In the genomic region with DNA sequence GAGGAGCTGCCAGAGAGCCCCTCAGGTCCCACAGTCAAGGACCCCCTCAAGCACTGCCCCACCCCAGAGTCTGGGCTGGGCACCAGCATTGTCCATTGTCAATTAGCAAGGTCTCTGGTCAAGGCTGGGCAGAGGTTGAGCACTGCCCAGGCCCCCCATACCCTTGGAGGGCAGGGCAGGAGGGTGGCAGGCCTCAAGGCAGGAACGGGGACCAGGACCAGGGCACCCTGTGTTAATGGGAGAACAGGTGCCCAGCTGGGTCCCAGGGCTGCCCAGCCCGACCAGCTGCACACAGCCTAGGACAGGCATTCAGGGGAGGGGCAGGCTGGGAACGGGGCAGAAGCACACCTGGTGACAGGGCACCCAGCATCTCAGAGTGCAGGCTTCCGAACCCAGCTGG, we compare ENCODE assay signal across 25 cellular contexts. TPM values are rescaled to one million over a fixed set of nuclear protein-coding genes. Genes with fewer than 3 reads are reported as not detected.
A peak's percentile ranks its signal among the peaks of the same experiment; 100 is the strongest.
DNase-seq lines count a peak whose midpoint lies in the region; ATAC-seq, FAIRE-seq and TF ChIP-seq lines count a peak whose summit lies in the region.
"Had no signal": no experiment of that assay in that cellular context is flagged by ENCODE, and none has a peak within 500 bp of the region (broad histone marks: within the 10 kb centered on the region; RNA-seq: fewer than 3 reads in every experiment).

No MANE protein-coding gene starts in this region.

- TF ChIP-seq CTCF in natural killer cell (IDR thresholded peaks at IDR 0.05) (no peak), GM12878 (IDR thresholded peaks at IDR 0.05 in 2 of 3, conservative IDR thresholded peaks at IDR 0.05 in 1 of 3; ENCODE audit: control insufficient read depth in 2 of 3, extremely low read depth in 1 of 3, insufficient read depth in 1 of 3, low read depth in 3 of 3, low read length in 3 of 3) (no peak), progenitor cell of endocrine pancreas (IDR thresholded peaks at IDR 0.05; ENCODE audit: unreplicated experiment) (no peak)

- no peaks in the 10 kb centered on the region for H3K9me3 Mint-ChIP-seq in natural killer cell treated with Interleukin-12 subunit alpha and Interleukin-12 subunit beta and Interleukin-15 and Interleukin-18, amount 100 ng/mL, for 72 hours
- H3K9me3 Mint-ChIP-seq in natural killer cell (peaks cover 0 to 2% of the 10 kb centered on the region in 2 donors), progenitor cell of endocrine pancreas (ENCODE audit: low read depth) (peaks cover 5% of the 10 kb centered on the region)
- H3K9me3 Mint-ChIP-seq in stimulated activated effector memory CD8-positive, alpha-beta T cell treated with anti-CD3 and anti-CD28 coated beads, Interleukin-12 subunit alpha, Interleukin-12 subunit beta, amount 100 ng/mL, for 72 hours = no peaks in the 10 kb centered on the region
- peaks cover 0 to 2% of the 10 kb centered on the region in 2 donors for H3K9me3 Mint-ChIP-seq in activated T-cell treated with anti-CD3 and anti-CD28 coated beads, Interleukin-2, amount 50 U/mL, for 72 hours
- H3K9me3 Mint-ChIP-seq: CD4-positive, alpha-beta T cell; HFFc6 had no signal

- H2AFZ ChIP-seq in GM12878 (ENCODE audit: control insufficient read depth, low read depth, low read length) = no peak overlapping the region
- H2AFZ ChIP-seq: GM23338 had no signal

- SMC1A ChIA-PET in GM12878 (lab: Charles Lee; ENCODE audit: uncharacterized antibody, unreplicated experiment) = no interaction called here

- no peak overlapping the region for H3K4me3 ChIP-seq in GM12878
- H3K4me3 ChIP-seq: A549, GM23338, HAP-1 had no signal

- no TSS peak for BruUV-seq in GM12878 (replicated peaks; lab: Mats Ljungman, UMichigan)

- H3K4me1 ChIP-seq in GM12878 (ENCODE audit: control insufficient read depth, insufficient read depth, low read length) = no peaks in the 10 kb centered on the region; the same call in 1 of the 2 replicates

- no peaks in the 10 kb centered on the region for H4K20me1 ChIP-seq in GM12878 (ENCODE audit: control insufficient read depth, insufficient read depth)

- TF ChIP-seq EP300 in GM12878 (IDR thresholded peaks at IDR 0.05; ENCODE audit: borderline replicate concordance in 1 of 2, control insufficient read depth in 1 of 2, low read depth in 2 of 2, low read length in 2 of 2) = no peak

- no peaks in the 10 kb centered on the region; the same call in 2 of the 3 replicates for H3K9me3 ChIP-seq in GM12878 (replicated peaks; ENCODE audit: control insufficient read depth, insufficient read depth, low read length)
- H3K9me3 ChIP-seq: BE2C, HAP-1 had no signal

- CTCF ChIA-PET in GM12878 (lab: Yijun Ruan, JAX) = interaction anchor here (0.7 to 1.6 kb wide), 4 partner anchors 18 to 55 kb away, joined by 3 to 16 read pairs (median 3); partner anchors contain the start of gene SIVA1

- no peaks in the 10 kb centered on the region for H3K27me3 Mint-ChIP-seq in natural killer cell treated with Interleukin-12 subunit alpha and Interleukin-12 subunit beta and Interleukin-15 and Interleukin-18, amount 100 ng/mL, for 72 hours
- H3K27me3 Mint-ChIP-seq in natural killer cell (ENCODE audit: low read depth in 2 of 2) (no peaks in the 10 kb centered on the region), progenitor cell of endocrine pancreas (no peaks in the 10 kb centered on the region)
- H3K27me3 Mint-ChIP-seq in activated T-cell treated with anti-CD3 and anti-CD28 coated beads, Interleukin-2, amount 50 U/mL, for 72 hours (ENCODE audit: low read depth) = no peaks in the 10 kb centered on the region
- H3K27me3 Mint-ChIP-seq: CD4-positive, alpha-beta T cell; CD8-positive, alpha-beta memory T cell had no signal

- H3K27ac Mint-ChIP-seq in natural killer cell treated with Interleukin-12 subunit alpha and Interleukin-12 subunit beta and Interleukin-15 and Interleukin-18, amount 100 ng/mL, for 72 hours = no peak overlapping the region
- H3K27ac Mint-ChIP-seq in natural killer cell (no peak overlapping the region), progenitor cell of endocrine pancreas (no peak overlapping the region)
- H3K27ac Mint-ChIP-seq in stimulated activated effector memory CD8-positive, alpha-beta T cell treated with anti-CD3 and anti-CD28 coated beads, Interleukin-12 subunit alpha, Interleukin-12 subunit beta, amount 100 ng/mL, for 72 hours = peak overlapping the region; percentile 76
- no peak overlapping the region for H3K27ac Mint-ChIP-seq in activated T-cell treated with anti-CD3 and anti-CD28 coated beads, Interleukin-2, amount 50 U/mL, for 72 hours
- H3K27ac Mint-ChIP-seq: CD4-positive, alpha-beta T cell; GM23338; HFFc6 had no signal

- in situ Hi-C loops in GM12878 (cut with MboI) = no loop called here

- no peak overlapping the region for H3K9ac ChIP-seq in GM12878 (ENCODE audit: control insufficient read depth, insufficient read depth, low read length)
- H3K9ac ChIP-seq: BLaER1 treated with 17β-estradiol and CSF1 and Interleukin-3, amounts not matched to agents 10 nM and 100 nM had no signal

- 97% methylated on average over 4 of the region's 4 CpGs for WGBS in GM12878 (ENCODE audit: insufficient coverage, insufficient replicate concordance, low lambda C conversion rate, missing lambda C conversion rate)

- no peak overlapping the region for H3K4me3 Mint-ChIP-seq in natural killer cell treated with Interleukin-12 subunit alpha and Interleukin-12 subunit beta and Interleukin-15 and Interleukin-18, amount 100 ng/mL, for 72 hours
- H3K4me3 Mint-ChIP-seq in natural killer cell (no peak overlapping the region), progenitor cell of endocrine pancreas (ENCODE audit: low read depth) (no peak overlapping the region)
- H3K4me3 Mint-ChIP-seq in stimulated activated effector memory CD8-positive, alpha-beta T cell treated with anti-CD3 and anti-CD28 coated beads, Interleukin-12 subunit alpha, Interleukin-12 subunit beta, amount 100 ng/mL, for 72 hours = no peak overlapping the region
- no peak overlapping the region for H3K4me3 Mint-ChIP-seq in activated T-cell treated with anti-CD3 and anti-CD28 coated beads, Interleukin-2, amount 50 U/mL, for 72 hours
- H3K4me3 Mint-ChIP-seq: CD14-positive monocyte; CD4-positive, alpha-beta T cell; CD8-positive, alpha-beta memory T cell; GM23338; HFFc6 had no signal

- H3K36me3 Mint-ChIP-seq in natural killer cell treated with Interleukin-12 subunit alpha and Interleukin-12 subunit beta and Interleukin-15 and Interleukin-18, amount 100 ng/mL, for 72 hours = no peaks in the 10 kb centered on the region
- no peaks in the 10 kb centered on the region for H3K36me3 Mint-ChIP-seq in natural killer cell
- peaks cover 71% of the 10 kb centered on the region for H3K36me3 Mint-ChIP-seq in stimulated activated effector memory CD8-positive, alpha-beta T cell treated with anti-CD3 and anti-CD28 coated beads, Interleukin-12 subunit alpha, Interleukin-12 subunit beta, amount 100 ng/mL, for 72 hours
- H3K36me3 Mint-ChIP-seq in progenitor cell of endocrine pancreas (ENCODE audit: insufficient read depth) = peaks cover 24% of the 10 kb centered on the region
- H3K36me3 Mint-ChIP-seq in activated T-cell treated with anti-CD3 and anti-CD28 coated beads, Interleukin-2, amount 50 U/mL, for 72 hours (ENCODE audit: insufficient read depth in 2 of 2) = peaks cover 4 to 12% of the 10 kb centered on the region in 2 donors

- FAIRE-seq in GM12878 (lab: Jason Lieb, UNC) = no peak
- FAIRE-seq: A549, D721Med, GM12891 had no signal

- no peak for ATAC-seq in natural killer cell treated with Interleukin-12 subunit alpha and Interleukin-12 subunit beta and Interleukin-15 and Interleukin-18, amount 100 ng/mL, for 72 hours
- no peak for ATAC-seq in natural killer cell
- no peak for ATAC-seq in GM12878
- no peak for ATAC-seq in stimulated activated effector memory CD8-positive, alpha-beta T cell treated with anti-CD3 and anti-CD28 coated beads, Interleukin-12 subunit alpha, Interleukin-12 subunit beta, amount 100 ng/mL, for 72 hours
- no peak for ATAC-seq in activated T-cell treated with anti-CD3 and anti-CD28 coated beads, Interleukin-2, amount 50 U/mL, for 72 hours (replicated peaks in 1 of 2)
- ATAC-seq: A549, GM23338 had no signal

- RAD21 ChIA-PET in GM12878 (lab: Charles Lee; ENCODE audit: unreplicated experiment) = interaction anchor here (3.5 kb wide), 1 partner anchor 19 kb away, joined by 8 read pairs; the partner anchor contains the start of gene SIVA1

- H3K79me2 ChIP-seq in GM12878 (ENCODE audit: control insufficient read depth, insufficient read depth, low read length) = no peaks in the 10 kb centered on the region

- H3K4me1 Mint-ChIP-seq in natural killer cell treated with Interleukin-12 subunit alpha and Interleukin-12 subunit beta and Interleukin-15 and Interleukin-18, amount 100 ng/mL, for 72 hours (ENCODE audit: low read depth in 2 of 2) = no peaks in the 10 kb centered on the region
- H3K4me1 Mint-ChIP-seq in natural killer cell (no peaks in the 10 kb centered on the region), progenitor cell of endocrine pancreas (ENCODE audit: low read depth) (peaks cover 21% of the 10 kb centered on the region)
- H3K4me1 Mint-ChIP-seq in stimulated activated effector memory CD8-positive, alpha-beta T cell treated with anti-CD3 and anti-CD28 coated beads, Interleukin-12 subunit alpha, Interleukin-12 subunit beta, amount 100 ng/mL, for 72 hours = peaks cover 11% of the 10 kb centered on the region
- peaks cover 8% of the 10 kb centered on the region for H3K4me1 Mint-ChIP-seq in activated T-cell treated with anti-CD3 and anti-CD28 coated beads, Interleukin-2, amount 50 U/mL, for 72 hours (ENCODE audit: low read depth)

- no peaks in the 10 kb centered on the region for H3K27me3 ChIP-seq in GM12878 (replicated peaks in 1 of 2; ENCODE audit: control insufficient read depth in 2 of 2, insufficient read depth in 2 of 2, low read length in 1 of 2)
- H3K27me3 ChIP-seq: BE2C; BLaER1 treated with 17β-estradiol and CSF1 and Interleukin-3, amounts not matched to agents 10 nM and 100 nM had no signal

- no peak for TF ChIP-seq RAD21 in GM12878 (IDR thresholded peaks at IDR 0.05; ENCODE audit: insufficient read depth, low read depth, low read length)

- no peak overlapping the region for H3K4me2 ChIP-seq in GM12878 (ENCODE audit: control insufficient read depth, insufficient read depth)
- H3K4me2 ChIP-seq: A549; BLaER1 treated with 17β-estradiol and CSF1 and Interleukin-3, amounts not matched to agents 10 nM and 100 nM; GM23338 had no signal

- H3K27ac ChIP-seq in GM12878 (ENCODE audit: control insufficient read depth, insufficient read depth) = no peak overlapping the region
- H3K27ac ChIP-seq: A549; BLaER1 treated with 17β-estradiol and CSF1 and Interleukin-3, amounts not matched to agents 10 nM and 100 nM had no signal

- H3K36me3 ChIP-seq in GM12878 (ENCODE audit: control insufficient read depth in 2 of 2, insufficient read depth in 2 of 2, low read length in 1 of 2) = peaks cover 5 to 20% of the 10 kb centered on the region in 2 experiments; a peak in 3 of 4 replicates

- intact Hi-C loops in natural killer cell (cut with micrococcal nuclease) (no loop called here), GM12878 (cut with micrococcal nuclease; ENCODE audit: unreplicated experiment) (no loop called here)

- peak; percentile 51 for DNase-seq in natural killer cell treated with Interleukin-12 subunit alpha and Interleukin-12 subunit beta and Interleukin-15 and Interleukin-18, amount 100 ng/mL, for 72 hours (ENCODE audit: low spot score)
- no peak for DNase-seq in natural killer cell
- no peak for DNase-seq in GM12878 (ENCODE audit: low read depth, low spot score)
- DNase-seq in stimulated activated effector memory CD8-positive, alpha-beta T cell treated with anti-CD3 and anti-CD28 coated beads, Interleukin-12 subunit alpha, Interleukin-12 subunit beta, amount 100 ng/mL, for 72 hours (ENCODE audit: low spot score in 2 of 2) = no peak
- DNase-seq in NK-92 treated with Interleukin-12 subunit alpha and Interleukin-12 subunit beta, amount 100 ng/mL, for 24 hours (lab: John Stamatoyannopoulos, UW) = no peak
- DNase-seq in progenitor cell of endocrine pancreas (ENCODE audit: low spot score, unreplicated experiment) = no peak
- DNase-seq in activated T-cell treated with anti-CD3 and anti-CD28 coated beads, Interleukin-2, amount 50 U/mL, for 72 hours = no peak
- DNase-seq: 8988T; ACHN; AML-193; BE2C; CD8-positive, alpha-beta memory T cell; DMS 273 treated with DMSO at 0.1 percent for 48 hours; DMS79; EL; GDM1; HFFc6 had no signal

- peak; percentile 47; the same call in 1 of the 2 replicates for TF ChIP-seq POLR2A in GM12878 (IDR thresholded peaks at IDR 0.05; ENCODE audit: low read depth, low read length)

- POLR2A ChIA-PET in GM12878 (lab: Charles Lee) = no interaction called here

RNA-seq across cellular contexts. Expression of gene SIVA1, which starts 18.4 kb away (rescaled TPM):
- total RNA-seq in natural killer cell treated with Interleukin-12 subunit alpha and Interleukin-12 subunit beta and Interleukin-15 and Interleukin-18, amount 100 ng/mL, for 72 hours = 100 to 1,000 TPM in 1 of 2 donors, 10 to 100 TPM in 1; 74.5 to 157 TPM
- total RNA-seq in natural killer cell (10 to 100 TPM; 59.7 to 74.8 (median 59.8) TPM), GM12878 (2014; rRNA removed) (182 and 197 TPM in 2 replicates), GM12878 (2014; rRNA removed; fragmentation: Illumina TruSeq; extraction: Trizol) (18.8 and 26.6 TPM in 2 replicates), GM12878 (2021) (128 and 137 TPM in 2 replicates), progenitor cell of endocrine pancreas (98.6 and 116 TPM in 2 replicates)
- 37.5 and 51.8 TPM in 2 replicates for total RNA-seq in GM12878 (2013; cell fraction: nucleolus; rRNA removed)
- polyA plus RNA-seq in GM12878 (2011; ENCODE audit: low read depth) = 32.1 TPM
- polyA plus RNA-seq in GM12878 (2011; rRNA removed) (29.6 and 75.5 TPM in 2 replicates), GM12878 (2014; fragmentation: Illumina TruSeq; extraction: Trizol) (4.0 and 7.6 TPM in 2 replicates), GM12878 (2014; fragmentation: Nextera tagmentation; extraction: Ambion mirVana) (10 to 100 TPM in 1 of 2 experiments, 1 to 10 TPM in 1; 4.6 to 30.6 TPM), GM12878 (2014; rRNA removed) (173 and 207 TPM in 2 replicates), GM12878 (2016; fragmentation: Nextera tagmentation; extraction: Ambion mirVana) (100 to 1,000 TPM; 270 to 282 TPM)
- 159 and 299 TPM in 2 replicates for polyA plus RNA-seq in GM12878 (2011; cell fraction: cytosol; rRNA removed)
- polyA plus RNA-seq in GM12878 (2011; cell fraction: nucleus; rRNA removed) = 166 and 180 TPM in 2 replicates
- polyA plus RNA-seq in GM12878 (2012) = 63.7 and 67.4 TPM in 2 replicates
- 23.3 and 46.5 TPM in 2 replicates for polyA minus RNA-seq in GM12878 (2011; rRNA and poly(A)+ RNA removed)
- 29.1 and 29.4 TPM in 2 replicates for polyA minus RNA-seq in GM12878 (2011; cell fraction: cytosol; rRNA and poly(A)+ RNA removed)
- 18.7 and 28.8 TPM in 2 replicates for polyA minus RNA-seq in GM12878 (2011; cell fraction: nucleus; rRNA and poly(A)+ RNA removed)
- 10 to 100 TPM; 72.9 TPM for total RNA-seq in activated T-cell treated with anti-CD3 and anti-CD28 coated beads, Interleukin-2, amount 50 U/mL, for 72 hours

RNA-seq across cellular contexts. Expression of gene AKT1, which starts 24.2 kb away (rescaled TPM):
- 100 to 1,000 TPM; 128 to 229 TPM for total RNA-seq in natural killer cell treated with Interleukin-12 subunit alpha and Interleukin-12 subunit beta and Interleukin-15 and Interleukin-18, amount 100 ng/mL, for 72 hours
- total RNA-seq in natural killer cell = 100 to 1,000 TPM; 152 to 163 (median 153) TPM
- total RNA-seq in GM12878 (2013; cell fraction: nucleolus; rRNA removed) = 49.2 and 56.5 TPM in 2 replicates
- total RNA-seq in GM12878 (2014; rRNA removed) = 70.8 and 83.6 TPM in 2 replicates
- 55.9 and 62.4 TPM in 2 replicates for total RNA-seq in GM12878 (2014; rRNA removed; fragmentation: Illumina TruSeq; extraction: Trizol)
- 102 and 110 TPM in 2 replicates for total RNA-seq in GM12878 (2021)
- polyA plus RNA-seq in GM12878 (2011; ENCODE audit: low read depth) = 19.1 TPM
- 44.8 and 70.3 TPM in 2 replicates for polyA plus RNA-seq in GM12878 (2011; rRNA removed)
- 99.2 and 131 TPM in 2 replicates for polyA plus RNA-seq in GM12878 (2011; cell fraction: cytosol; rRNA removed)
- polyA plus RNA-seq in GM12878 (2011; cell fraction: nucleus; rRNA removed) = 234 and 307 TPM in 2 replicates
- polyA plus RNA-seq in GM12878 (2012) = 50.8 and 57.6 TPM in 2 replicates
- 19.3 and 55.4 TPM in 2 replicates for polyA plus RNA-seq in GM12878 (2014; fragmentation: Illumina TruSeq; extraction: Trizol)
- 1 to 10 TPM in 1 of 2 experiments, under 1 TPM in 1; 0.63 to 1.4 TPM for polyA plus RNA-seq in GM12878 (2014; fragmentation: Nextera tagmentation; extraction: Ambion mirVana)
- 92.3 and 101 TPM in 2 replicates for polyA plus RNA-seq in GM12878 (2014; rRNA removed)
- 1 to 10 TPM; 9.0 to 9.2 TPM for polyA plus RNA-seq in GM12878 (2016; fragmentation: Nextera tagmentation; extraction: Ambion mirVana)
- polyA minus RNA-seq in GM12878 (2011; rRNA and poly(A)+ RNA removed) = 64.3 and 96.2 TPM in 2 replicates
- 42.0 and 48.6 TPM in 2 replicates for polyA minus RNA-seq in GM12878 (2011; cell fraction: cytosol; rRNA and poly(A)+ RNA removed)
- polyA minus RNA-seq in GM12878 (2011; cell fraction: nucleus; rRNA and poly(A)+ RNA removed) = 23.0 and 34.0 TPM in 2 replicates
- 147 and 151 TPM in 2 replicates for total RNA-seq in progenitor cell of endocrine pancreas
- 100 to 1,000 TPM in 1 of 2 donors, 10 to 100 TPM in 1; 98.0 to 113 TPM for total RNA-seq in activated T-cell treated with anti-CD3 and anti-CD28 coated beads, Interleukin-2, amount 50 U/mL, for 72 hours

RNA-seq across cellular contexts. Expression of gene ZBTB42, which starts 29.5 kb away (rescaled TPM):
- 1 to 10 TPM; 1.3 to 3.0 TPM for total RNA-seq in natural killer cell treated with Interleukin-12 subunit alpha and Interleukin-12 subunit beta and Interleukin-15 and Interleukin-18, amount 100 ng/mL, for 72 hours
- total RNA-seq in natural killer cell (1 to 10 TPM; 3.6 to 4.5 (median 3.7) TPM), GM12878 (2014; rRNA removed) (0.33 and 0.68 TPM in 2 replicates), GM12878 (2014; rRNA removed; fragmentation: Illumina TruSeq; extraction: Trizol) (0.46 and 0.54 TPM in 2 replicates), GM12878 (2021) (1.2 and 1.3 TPM in 2 replicates), progenitor cell of endocrine pancreas (12.3 and 12.6 TPM in 2 replicates)
- total RNA-seq in GM12878 (2013; cell fraction: nucleolus; rRNA removed) = 1.8 and 3.7 TPM in 2 replicates
- polyA plus RNA-seq in GM12878 (2011; ENCODE audit: low read depth) = 0.07 TPM
- polyA plus RNA-seq in GM12878 (2011; rRNA removed) (0.10 and 0.22 TPM in 2 replicates), GM12878 (2014; fragmentation: Illumina TruSeq; extraction: Trizol) (0.13 TPM in 1 of 2 replicates, not detected in the other), GM12878 (2014; fragmentation: Nextera tagmentation; extraction: Ambion mirVana) (under 1 TPM in 1 of 2 experiments, not detected in 1; 0.05 TPM), GM12878 (2014; rRNA removed) (0.51 and 0.94 TPM in 2 replicates), GM12878 (2016; fragmentation: Nextera tagmentation; extraction: Ambion mirVana) (under 1 TPM in 1 of 2 experiments, not detected in 1; 0.23 TPM)
- polyA plus RNA-seq in GM12878 (2011; cell fraction: cytosol; rRNA removed) = 0.36 and 0.38 TPM in 2 replicates
- 0.61 and 0.97 TPM in 2 replicates for polyA plus RNA-seq in GM12878 (2011; cell fraction: nucleus; rRNA removed)
- polyA plus RNA-seq in GM12878 (2012) = 0.27 and 0.28 TPM in 2 replicates
- polyA minus RNA-seq in GM12878 (2011; rRNA and poly(A)+ RNA removed) = 0.44 and 1.7 TPM in 2 replicates
- 0.53 TPM in 1 of 2 replicates, not detected in the other for polyA minus RNA-seq in GM12878 (2011; cell fraction: cytosol; rRNA and poly(A)+ RNA removed)
- polyA minus RNA-seq in GM12878 (2011; cell fraction: nucleus; rRNA and poly(A)+ RNA removed) = 2.9 and 3.4 TPM in 2 replicates
- total RNA-seq in activated T-cell treated with anti-CD3 and anti-CD28 coated beads, Interleukin-2, amount 50 U/mL, for 72 hours = 1 to 10 TPM; 2.5 to 3.0 TPM

RNA-seq across cellular contexts. Expression of gene ADSS1, which starts 47.3 kb away (rescaled TPM):
- under 1 TPM; 0.50 to 0.61 TPM for total RNA-seq in natural killer cell treated with Interleukin-12 subunit alpha and Interleukin-12 subunit beta and Interleukin-15 and Interleukin-18, amount 100 ng/mL, for 72 hours
- total RNA-seq in natural killer cell (1 to 10 TPM; 2.1 to 2.7 (median 2.5) TPM), GM12878 (2014; rRNA removed) (not detected in 2 replicates), GM12878 (2014; rRNA removed; fragmentation: Illumina TruSeq; extraction: Trizol) (not detected in 2 replicates), GM12878 (2021) (0.28 TPM in 1 of 2 replicates, not detected in the other), progenitor cell of endocrine pancreas (8.9 and 9.7 TPM in 2 replicates)
- total RNA-seq in GM12878 (2013; cell fraction: nucleolus; rRNA removed) = 0.96 TPM in 1 of 2 replicates, not detected in the other
- polyA plus RNA-seq in GM12878 (2011; ENCODE audit: low read depth) = not detected
- polyA plus RNA-seq in GM12878 (2011; rRNA removed) (0.19 and 0.39 TPM in 2 replicates), GM12878 (2014; fragmentation: Illumina TruSeq; extraction: Trizol) (0.12 TPM in 1 of 2 replicates, not detected in the other), GM12878 (2014; fragmentation: Nextera tagmentation; extraction: Ambion mirVana) (under 1 TPM in 1 of 2 experiments, not detected in 1; 0.11 TPM), GM12878 (2014; rRNA removed) (0.45 TPM in 1 of 2 replicates, not detected in the other), GM12878 (2016; fragmentation: Nextera tagmentation; extraction: Ambion mirVana) (not detected)
- polyA plus RNA-seq in GM12878 (2011; cell fraction: cytosol; rRNA removed) = 0.08 and 0.21 TPM in 2 replicates
- polyA plus RNA-seq in GM12878 (2011; cell fraction: nucleus; rRNA removed) = 0.87 and 1.3 TPM in 2 replicates
- polyA plus RNA-seq in GM12878 (2012) = 0.22 and 0.65 TPM in 2 replicates
- 0.10 TPM in 1 of 2 replicates, not detected in the other for polyA minus RNA-seq in GM12878 (2011; rRNA and poly(A)+ RNA removed)
- polyA minus RNA-seq in GM12878 (2011; cell fraction: cytosol; rRNA and poly(A)+ RNA removed) = not detected in 2 replicates
- polyA minus RNA-seq in GM12878 (2011; cell fraction: nucleus; rRNA and poly(A)+ RNA removed) = 0.38 TPM in 1 of 2 replicates, not detected in the other
- 1 to 10 TPM; 4.6 to 6.1 TPM for total RNA-seq in activated T-cell treated with anti-CD3 and anti-CD28 coated beads, Interleukin-2, amount 50 U/mL, for 72 hours
